ENCODE assay signal across 15 cellular contexts in the genomic region with DNA sequence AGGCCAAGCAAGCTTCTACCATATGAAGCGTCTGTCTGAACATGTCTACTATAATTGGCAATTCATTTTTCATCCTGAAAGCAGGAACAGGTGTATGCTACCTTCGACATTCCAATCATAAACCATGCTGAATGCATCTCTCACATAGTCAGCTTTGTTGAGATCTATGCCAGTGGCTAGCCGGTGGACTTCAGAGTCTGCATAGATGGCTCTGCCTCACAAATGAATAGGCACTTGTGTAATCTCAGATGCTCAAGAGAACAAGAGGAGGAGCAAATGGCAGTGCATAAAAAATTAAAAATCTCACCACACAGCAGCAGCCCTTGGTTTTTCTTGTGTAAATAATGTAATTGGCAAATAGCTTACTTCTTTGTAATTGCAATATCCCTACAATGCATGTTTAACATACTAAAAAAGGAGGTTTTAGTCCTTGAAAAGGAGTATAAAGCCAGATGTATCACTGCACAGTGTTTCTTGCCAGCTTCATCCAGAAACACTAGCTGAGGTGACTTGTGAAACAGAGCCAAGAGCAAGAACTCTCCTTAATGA.
A peak's percentile ranks its signal among the peaks of the same experiment; 100 is the strongest.
DNase-seq lines count a peak whose midpoint lies in the region; FAIRE-seq and TF ChIP-seq lines count a peak whose summit lies in the region.
"Had no signal": no experiment of that assay in that cellular context is flagged by ENCODE, and none has a peak within 500 bp of the region (broad histone marks: within the 10 kb centered on the region; RNA-seq: fewer than 3 reads in every experiment).

No MANE protein-coding gene starts in this region.

- no peak overlapping the region for H3K4me3 Mint-ChIP-seq in astrocyte (ENCODE audit: unreplicated experiment)

- no peaks in the 10 kb centered on the region for H3K9me3 ChIP-seq in astrocyte (ENCODE audit: insufficient read depth, low read depth, low read length)
- H3K9me3 ChIP-seq in smooth muscle cell (replicated peaks; ENCODE audit: low read depth), result no peaks in the 10 kb centered on the region
- H3K9me3 ChIP-seq: BLaER1 treated with 17β-estradiol and CSF1 and Interleukin-3, amounts not matched to agents 10 nM and 100 nM had no signal

- H3K79me2 ChIP-seq in astrocyte (ENCODE audit: insufficient read depth, low read length) (no peaks in the 10 kb centered on the region), smooth muscle cell (ENCODE audit: low read depth) (no peaks in the 10 kb centered on the region)

- H3K9me3 Mint-ChIP-seq in astrocyte (ENCODE audit: unreplicated experiment), result no peaks in the 10 kb centered on the region

- H3K27me3 ChIP-seq in astrocyte (ENCODE audit: insufficient read depth, low read length) (no peaks in the 10 kb centered on the region), smooth muscle cell (ENCODE audit: low read depth) (no peaks in the 10 kb centered on the region)
- H3K27me3 ChIP-seq: BLaER1 treated with 17β-estradiol and CSF1 and Interleukin-3, amounts not matched to agents 10 nM and 100 nM had no signal

- TF ChIP-seq CTCF in astrocyte (IDR thresholded peaks at IDR 0.05; ENCODE audit: insufficient read depth, low read depth, low read length) (no peak), smooth muscle cell (IDR thresholded peaks at IDR 0.05; ENCODE audit: borderline replicate concordance, insufficient read depth, poor library complexity, severe bottlenecking) (no peak)

- H4K20me1 ChIP-seq in astrocyte (ENCODE audit: insufficient read depth, low read length) (peaks cover 4% of the 10 kb centered on the region), smooth muscle cell (ENCODE audit: low read depth) (no peaks in the 10 kb centered on the region)

- WGBS in smooth muscle cell (ENCODE audit: low lambda C conversion rate), result 94% methylated on average over 3 of the region's 3 CpGs

- H3K27ac ChIP-seq in astrocyte (ENCODE audit: low read depth, low read length) (no peak overlapping the region), smooth muscle cell (ENCODE audit: low read depth) (no peak overlapping the region)
- H3K27ac ChIP-seq: 22Rv1; BLaER1 treated with 17β-estradiol and CSF1 and Interleukin-3, amounts not matched to agents 10 nM and 100 nM; HL-60 had no signal

- no peaks in the 10 kb centered on the region for H3K27me3 Mint-ChIP-seq in astrocyte (ENCODE audit: low read depth, unreplicated experiment)

- H3K9ac ChIP-seq in astrocyte (ENCODE audit: low read length), result no peak overlapping the region
- no peak overlapping the region for H3K9ac ChIP-seq in smooth muscle cell (ENCODE audit: low read depth)
- H3K9ac ChIP-seq: BLaER1 treated with 17β-estradiol and CSF1 and Interleukin-3, amounts not matched to agents 10 nM and 100 nM had no signal

- no peak overlapping the region for H3K4me2 ChIP-seq in astrocyte (ENCODE audit: low read length)
- H3K4me2 ChIP-seq in smooth muscle cell, result no peak overlapping the region
- H3K4me2 ChIP-seq: BLaER1 treated with 17β-estradiol and CSF1 and Interleukin-3, amounts not matched to agents 10 nM and 100 nM had no signal

- H3K36me3 Mint-ChIP-seq in astrocyte (ENCODE audit: low read depth, unreplicated experiment), result peaks cover 2% of the 10 kb centered on the region

- H3K36me3 ChIP-seq in astrocyte (ENCODE audit: insufficient read depth, low read length) (no peaks in the 10 kb centered on the region), smooth muscle cell (ENCODE audit: low read depth) (peaks cover 6% of the 10 kb centered on the region)

- no peak overlapping the region for H3K4me3 ChIP-seq in astrocyte (ENCODE audit: insufficient read depth, low read depth, low read length)
- H3K4me3 ChIP-seq in smooth muscle cell, result no peak overlapping the region
- H3K4me3 ChIP-seq: BLaER1 treated with 17β-estradiol and CSF1 and Interleukin-3, amounts not matched to agents 10 nM and 100 nM had no signal

- DNase-seq in DMS79 treated with DMSO at 0.1 percent for 48 hours (lab: John Stamatoyannopoulos, UW) (peak; percentile 34), DMS79 (lab: John Stamatoyannopoulos, UW) (no peak), astrocyte (ENCODE audit: low read depth) (peak; percentile 12), globus pallidus (ENCODE audit: low spot score) (peak; percentile 74), superior temporal gyrus (ENCODE audit: extremely low spot score) (peak; percentile 76), smooth muscle cell (lab: John Stamatoyannopoulos, UW; ENCODE audit: unreplicated experiment) (no peak), MV-4-11 (lab: John Stamatoyannopoulos, UW) (no peak)
- no peak for DNase-seq in activated CD8-positive, alpha-beta memory T cell treated with anti-CD3 and anti-CD28 coated beads, Interleukin-2, amount 50 U/mL, for 48 hours
- DNase-seq: EL, NCI-H2029 treated with DMSO at 0.1 percent for 48 hours, NCI-H446, SHP77 had no signal

- no peak overlapping the region for H3K27ac Mint-ChIP-seq in astrocyte (ENCODE audit: unreplicated experiment)

- peaks cover 5% of the 10 kb centered on the region for H3K4me1 Mint-ChIP-seq in astrocyte (ENCODE audit: low read depth, unreplicated experiment)

- no peaks in the 10 kb centered on the region for H3K4me1 ChIP-seq in astrocyte (ENCODE audit: insufficient read depth, low read length)
- H3K4me1 ChIP-seq in smooth muscle cell (ENCODE audit: low read depth), result no peaks in the 10 kb centered on the region
- H3K4me1 ChIP-seq: BLaER1 treated with 17β-estradiol and CSF1 and Interleukin-3, amounts not matched to agents 10 nM and 100 nM had no signal

- H2AFZ ChIP-seq in astrocyte (ENCODE audit: low read depth, low read length) (no peak overlapping the region), smooth muscle cell (ENCODE audit: low read depth) (no peak overlapping the region)

- no peaks in the 10 kb centered on the region for H3F3A ChIP-seq in smooth muscle cell (ENCODE audit: low read depth)

- no peak for FAIRE-seq in astrocyte (lab: Jason Lieb, UNC)

Comparison
In these comparisons a context has a peak if more than half of its experiments do, and no peak if none do; other contexts are left out.
1. DNase-seq: peak in DMS79 treated with DMSO at 0.1 percent for 48 hours (single experiment), astrocyte (single experiment), globus pallidus (single experiment) and superior temporal gyrus (single experiment); none in DMS79 (single experiment), smooth muscle cell (single experiment), activated CD8-positive, alpha-beta memory T cell treated with anti-CD3 and anti-CD28 coated beads, Interleukin-2, amount 50 U/mL, for 48 hours (single experiment) and MV-4-11 (single experiment).